10 cellular contexts compared by ENCODE assay signal in the genomic region with DNA sequence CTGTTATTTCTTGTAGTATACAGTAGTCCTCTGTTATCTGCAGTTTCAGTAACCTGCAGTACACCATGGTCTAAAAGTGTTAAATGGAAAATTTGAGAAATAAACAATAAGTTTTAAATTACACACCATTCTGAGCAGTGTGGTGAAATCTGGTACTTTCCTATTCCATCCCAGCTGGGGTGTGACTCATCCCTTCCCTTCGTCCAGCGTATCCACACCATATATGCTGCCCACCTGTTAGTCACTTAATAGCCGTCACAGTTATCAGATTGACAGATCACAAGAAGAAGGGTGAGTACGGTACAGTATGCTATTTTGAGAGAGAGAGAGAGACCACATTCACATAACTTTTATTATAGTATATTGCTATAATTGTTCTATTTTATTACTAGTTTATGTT. TPM values are rescaled to one million over a fixed set of nuclear protein-coding genes. Genes with fewer than 3 reads are reported as not detected.
DNase-seq lines count a peak whose midpoint lies in the region; ATAC-seq, FAIRE-seq and TF ChIP-seq lines count a peak whose summit lies in the region.
"Had no signal": no experiment of that assay in that cellular context is flagged by ENCODE, and none has a peak within 500 bp of the region (broad histone marks: within the 10 kb centered on the region; RNA-seq: fewer than 3 reads in every experiment).

No MANE protein-coding gene starts in this region.

- CTCF ChIA-PET in SK-N-SH (lab: Yijun Ruan, JAX) (no interaction called here), T-cell (lab: Charles Lee) (no interaction called here)

- no peaks in the 10 kb centered on the region for H3K9me2 ChIP-seq in SK-N-SH

- FAIRE-seq in GM12892 (lab: Jason Lieb, UNC), result no peak

- no peak for TF ChIP-seq POLR2A in GM12892 (IDR thresholded peaks at IDR 0.05; ENCODE audit: low read depth, low read length)

- no peak overlapping the region for H3K9ac ChIP-seq in SK-N-SH

- H3K36me3 Mint-ChIP-seq in T-cell, result no peaks in the 10 kb centered on the region

- H3K4me3 ChIP-seq in AG09309 (ENCODE audit: control insufficient read depth, low read depth, low read length) (no peak overlapping the region), SK-N-SH (ENCODE audit: low read depth in 2 of 2, low read length in 1 of 2) (no peak overlapping the region), mucosa of descending colon (no peak overlapping the region)

- ATAC-seq in GM18870 (IDR thresholded peaks at IDR 0.05; ENCODE audit: unreplicated experiment) (peak; percentile 90), mucosa of descending colon (no peak), T-cell (replicated peaks in 1 of 4) (no peak), Right ventricle myocardium inferior (no peak)

- H2AFZ ChIP-seq in SK-N-SH (ENCODE audit: low read depth), result no peak overlapping the region

- TF ChIP-seq CTCF in AG09309 (IDR thresholded peaks at IDR 0.05; ENCODE audit: control insufficient read depth, insufficient read depth, low read depth, low read length, missing control alignments) (no peak), SK-N-SH (IDR thresholded peaks at IDR 0.05) (no peak), mucosa of descending colon (IDR thresholded peaks at IDR 0.05) (no peak)

- H3K4me3 Mint-ChIP-seq in T-cell, result no peak overlapping the region
- H3K4me3 Mint-ChIP-seq: memory B cell had no signal

- no peaks in the 10 kb centered on the region for H4K20me1 ChIP-seq in SK-N-SH (ENCODE audit: insufficient read depth)

- H3K27me3 Mint-ChIP-seq in T-cell, result no peaks in the 10 kb centered on the region

- H3K9me3 Mint-ChIP-seq in T-cell, result no peaks in the 10 kb centered on the region
- H3K9me3 Mint-ChIP-seq: memory B cell had no signal

- H3K4me2 ChIP-seq in SK-N-SH, result no peak overlapping the region

- no peaks in the 10 kb centered on the region; a peak in 1 of 4 replicates for H3K4me1 ChIP-seq in SK-N-SH (ENCODE audit: control insufficient read depth in 1 of 2, insufficient read depth in 2 of 2, low read depth in 1 of 2, low read length in 1 of 2)
- H3K4me1 ChIP-seq in mucosa of descending colon (ENCODE audit: low read depth), result no peaks in the 10 kb centered on the region

- POLR2A ChIA-PET in SK-N-SH (lab: Yijun Ruan, JAX) (no interaction called here), T-cell (lab: Charles Lee) (no interaction called here)

- no peaks in the 10 kb centered on the region for H3K4me1 Mint-ChIP-seq in T-cell
- H3K4me1 Mint-ChIP-seq: memory B cell had no signal

- no peak overlapping the region for H3K27ac ChIP-seq in SK-N-SH (ENCODE audit: low read depth in 2 of 2, low read length in 1 of 2)

- H3K9me3 ChIP-seq in SK-N-SH (no peaks in the 10 kb centered on the region; the same call in 1 of the 2 replicates), mucosa of descending colon (no peaks in the 10 kb centered on the region)

- peaks cover 7% of the 10 kb centered on the region for H3F3A ChIP-seq in SK-N-SH (replicated peaks; ENCODE audit: insufficient read depth)

- no peak overlapping the region for H3K27ac Mint-ChIP-seq in T-cell
- H3K27ac Mint-ChIP-seq: memory B cell had no signal

- 2% methylated on average over 4 of the region's 4 CpGs for WGBS in SK-N-SH (ENCODE audit: low lambda C conversion rate)

- no peaks in the 10 kb centered on the region for H3K27me3 ChIP-seq in SK-N-SH (ENCODE audit: insufficient read depth)

- TF ChIP-seq EP300 in SK-N-SH (IDR thresholded peaks at IDR 0.05; ENCODE audit: borderline replicate concordance in 1 of 2, low read depth in 1 of 2, low read length in 1 of 2), result no peak

- intact Hi-C loops in mucosa of descending colon (cut with DNase I, micrococcal nuclease) (no loop called here), Right ventricle myocardium inferior (cut with DNase I) (no loop called here)

- no peak for TF ChIP-seq RAD21 in SK-N-SH (IDR thresholded peaks at IDR 0.05; ENCODE audit: low read length)

- H3K36me3 ChIP-seq in SK-N-SH (replicated peaks in 1 of 2; ENCODE audit: control insufficient read depth in 1 of 2, insufficient read depth in 2 of 2, low read length in 1 of 2), result peaks cover 0 to 5% of the 10 kb centered on the region in 2 experiments
- H3K36me3 ChIP-seq in mucosa of descending colon (ENCODE audit: low read depth), result no peaks in the 10 kb centered on the region

- DNase-seq in AG09309 (ENCODE audit: low read depth) (peak; percentile 59), SK-N-SH (no peak), iris pigment epithelial cell (ENCODE audit: low read depth) (peak; percentile 97), mucosa of descending colon (no peak), T-cell (no peak), GM12892 (ENCODE audit: insufficient read length) (no peak), Right ventricle myocardium inferior (ENCODE audit: missing footprints) (no peak)
- DNase-seq: NCI-H187 treated with DMSO at 0.1 percent for 48 hours had no signal

- H3K79me2 ChIP-seq in SK-N-SH (ENCODE audit: insufficient read depth), result no peaks in the 10 kb centered on the region

TF ChIP-seq in SK-N-SH, 30 proteins besides CTCF, POLR2A, EP300 and RAD21:
- TF ChIP-seq MEF2A (IDR thresholded peaks at IDR 0.05; ENCODE audit: borderline replicate concordance, low read depth), result peak; percentile 21; the same call in 1 of the 2 replicates
- TF ChIP-seq, protein P1, sequence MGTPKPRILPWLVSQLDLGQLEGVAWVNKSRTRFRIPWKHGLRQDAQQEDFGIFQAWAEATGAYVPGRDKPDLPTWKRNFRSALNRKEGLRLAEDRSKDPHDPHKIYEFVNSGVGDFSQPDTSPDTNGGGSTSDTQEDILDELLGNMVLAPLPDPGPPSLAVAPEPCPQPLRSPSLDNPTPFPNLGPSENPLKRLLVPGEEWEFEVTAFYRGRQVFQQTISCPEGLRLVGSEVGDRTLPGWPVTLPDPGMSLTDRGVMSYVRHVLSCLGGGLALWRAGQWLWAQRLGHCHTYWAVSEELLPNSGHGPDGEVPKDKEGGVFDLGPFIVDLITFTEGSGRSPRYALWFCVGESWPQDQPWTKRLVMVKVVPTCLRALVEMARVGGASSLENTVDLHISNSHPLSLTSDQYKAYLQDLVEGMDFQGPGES (IDR thresholded peaks at IDR 0.05; ENCODE audit: low read depth, low read length), result no peak
- peak; percentile 65 for TF ChIP-seq JUND (IDR thresholded peaks at IDR 0.05)
- TF ChIP-seq NFIC (IDR thresholded peaks at IDR 0.05; ENCODE audit: borderline replicate concordance), result no peak
- TF ChIP-seq EZH2phosphoT487 (IDR thresholded peaks at IDR 0.05; ENCODE audit: borderline replicate concordance, low read depth), result no peak
- TF ChIP-seq GABPA (IDR thresholded peaks at IDR 0.05; ENCODE audit: low read depth), result no peak
- TF ChIP-seq TCF12 (IDR thresholded peaks at IDR 0.05), result peak; percentile 80
- TF ChIP-seq, protein P2, sequence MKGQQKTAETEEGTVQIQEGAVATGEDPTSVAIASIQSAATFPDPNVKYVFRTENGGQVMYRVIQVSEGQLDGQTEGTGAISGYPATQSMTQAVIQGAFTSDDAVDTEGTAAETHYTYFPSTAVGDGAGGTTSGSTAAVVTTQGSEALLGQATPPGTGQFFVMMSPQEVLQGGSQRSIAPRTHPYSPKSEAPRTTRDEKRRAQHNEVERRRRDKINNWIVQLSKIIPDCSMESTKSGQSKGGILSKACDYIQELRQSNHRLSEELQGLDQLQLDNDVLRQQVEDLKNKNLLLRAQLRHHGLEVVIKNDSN (IDR thresholded peaks at IDR 0.05; ENCODE audit: borderline replicate concordance, low read depth), result no peak
- TF ChIP-seq GATA2 (CRISPR knock-in tag; IDR thresholded peaks at IDR 0.05), result no peak
- TF ChIP-seq YY1 (IDR thresholded peaks at IDR 0.05; ENCODE audit: low read depth), result no peak
- TF ChIP-seq, protein P3, sequence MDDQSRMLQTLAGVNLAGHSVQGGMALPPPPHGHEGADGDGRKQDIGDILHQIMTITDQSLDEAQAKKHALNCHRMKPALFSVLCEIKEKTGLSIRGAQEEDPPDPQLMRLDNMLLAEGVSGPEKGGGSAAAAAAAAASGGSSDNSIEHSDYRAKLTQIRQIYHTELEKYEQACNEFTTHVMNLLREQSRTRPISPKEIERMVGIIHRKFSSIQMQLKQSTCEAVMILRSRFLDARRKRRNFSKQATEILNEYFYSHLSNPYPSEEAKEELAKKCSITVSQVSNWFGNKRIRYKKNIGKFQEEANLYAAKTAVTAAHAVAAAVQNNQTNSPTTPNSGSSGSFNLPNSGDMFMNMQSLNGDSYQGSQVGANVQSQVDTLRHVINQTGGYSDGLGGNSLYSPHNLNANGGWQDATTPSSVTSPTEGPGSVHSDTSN (IDR thresholded peaks at IDR 0.05), result peak; percentile 73
- peak; percentile 77; the same call in 1 of the 2 replicates for TF ChIP-seq FOSL2 (IDR thresholded peaks at IDR 0.05; ENCODE audit: borderline replicate concordance, low read depth)
- TF ChIP-seq SMC3 (IDR thresholded peaks at IDR 0.05; ENCODE audit: low read depth, low read length), result no peak
- TF ChIP-seq RXRA (IDR thresholded peaks at IDR 0.05; ENCODE audit: borderline replicate concordance, low read depth), result no peak
- no peak for TF ChIP-seq FOXJ3 (CRISPR knock-in tag; IDR thresholded peaks at IDR 0.05)
- no peak for TF ChIP-seq NRF1 (IDR thresholded peaks at IDR 0.05; ENCODE audit: low read depth, low read length)
TF ChIP-seq in SK-N-SH: peak in this region for 5.

RNA-seq across cellular contexts. Expression of gene FAM151B, which starts 28.9 kb away (rescaled TPM):
- 1.2 and 1.5 TPM in 2 replicates for polyA plus RNA-seq in SK-N-SH (2012; rRNA removed)
- 1.7 and 1.8 TPM in 2 replicates for polyA plus RNA-seq in SK-N-SH (2012; cell fraction: cytosol; rRNA removed)
- polyA plus RNA-seq in SK-N-SH (2012; cell fraction: nucleus; rRNA removed), result 0.67 and 2.5 TPM in 2 replicates
- total RNA-seq in mucosa of descending colon, result 1 to 10 TPM; 1.2 to 3.2 (median 1.5) TPM
- under 1 TPM in 4 of 5 donors, not detected in 1; 0.30 to 0.53 (median 0.44) TPM for total RNA-seq in T-cell
- polyA plus RNA-seq in GM12892 (2012; ENCODE audit: missing spikeins), result 0.15 TPM
- total RNA-seq in Right ventricle myocardium inferior, result 1.6 TPM

RNA-seq across cellular contexts. Expression of gene ANKRD34B, which starts 53.3 kb away (rescaled TPM):
- not detected in 2 replicates for polyA plus RNA-seq in SK-N-SH (2012; rRNA removed)
- polyA plus RNA-seq in SK-N-SH (2012; cell fraction: cytosol; rRNA removed), result under 0.01 TPM in 1 of 2 replicates, not detected in the other
- polyA plus RNA-seq in SK-N-SH (2012; cell fraction: nucleus; rRNA removed), result not detected in 2 replicates
- not detected for total RNA-seq in mucosa of descending colon
- total RNA-seq in T-cell, result not detected
- polyA plus RNA-seq in GM12892 (2012; ENCODE audit: missing spikeins), result not detected
- total RNA-seq in Right ventricle myocardium inferior, result not detected

Comparison
In these comparisons a context has a peak if more than half of its experiments do, and no peak if none do; other contexts are left out.
1. DNase-seq: peak in AG09309 (single experiment) and iris pigment epithelial cell (single experiment); none in SK-N-SH (single experiment), mucosa of descending colon (0 of 3), T-cell (0 of 34), GM12892 (single experiment) and Right ventricle myocardium inferior (single experiment).